In genomic region chr3:70824785-70825184, GRCh38 we compare ENCODE assay signal across 15 cellular contexts.
DNase-seq lines count a peak whose midpoint lies in the region; ATAC-seq and TF ChIP-seq lines count a peak whose summit lies in the region.
"Had no signal": no experiment of that assay in that cellular context is flagged by ENCODE, and none has a peak within 500 bp of the region (broad histone marks: within the 10 kb centered on the region; RNA-seq: fewer than 3 reads in every experiment).

No MANE protein-coding gene starts in this region.

- in situ Hi-C loops in mammary epithelial cell (cut with MboI; ENCODE audit: low sequenced_read_pairs in 2 of 2) = no loop called here

- no peak overlapping the region for H4K8ac ChIP-seq in mesenchymal stem cell (ENCODE audit: low read length)

- no peaks in the 10 kb centered on the region for H3K79me2 ChIP-seq in mammary epithelial cell (ENCODE audit: insufficient read depth, low read length)

- ATAC-seq in HG03442 (IDR thresholded peaks at IDR 0.05; ENCODE audit: unreplicated experiment) = no peak
- ATAC-seq: GM12878 had no signal

- H3K9ac ChIP-seq in mammary epithelial cell (ENCODE audit: insufficient read depth, low read length) = no peak overlapping the region
- peak overlapping the region; percentile 23 for H3K9ac ChIP-seq in mesenchymal stem cell (ENCODE audit: low read length)

- H3K4me2 ChIP-seq in mammary epithelial cell (ENCODE audit: insufficient read depth, low read depth, low read length) (no peak overlapping the region), mesenchymal stem cell (ENCODE audit: low read length, poor library complexity, severe bottlenecking) (no peak overlapping the region)

- no peak overlapping the region for H3K14ac ChIP-seq in mesenchymal stem cell (ENCODE audit: low read length in 2 of 2)

- peak; percentile 74 for DNase-seq in COLO829 (ENCODE audit: low spot score)
- DNase-seq in M059J (ENCODE audit: low read depth) = peak; percentile 83
- DNase-seq in mammary epithelial cell = peak; percentile 54
- DNase-seq in mesenchymal stem cell = peak; percentile 38
- DNase-seq in NCI-H2107 treated with DMSO at 0.1 percent for 48 hours (lab: John Stamatoyannopoulos, UW; ENCODE audit: unreplicated experiment) = no peak
- no peak for DNase-seq in mucosa of gallbladder (ENCODE audit: low spot score)
- no peak for DNase-seq in cerebellum (ENCODE audit: low spot score)
- DNase-seq: activated B cell treated with CpG ODN at 0.5 μM for 24 hours; activated T-cell treated with anti-CD3 and anti-CD28 coated beads, Interleukin-2, amount 50 U/mL, for 24 hours; CD4-positive, alpha-beta T cell; kidney; NCI-H510A treated with DMSO at 0.1 percent for 48 hours had no signal

- no peak overlapping the region for H2BK12ac ChIP-seq in mesenchymal stem cell (ENCODE audit: low read length in 2 of 2)

- H3K9me3 ChIP-seq in mammary epithelial cell (replicated peaks; ENCODE audit: insufficient read depth, low read length) (no peaks in the 10 kb centered on the region), mesenchymal stem cell (ENCODE audit: control insufficient read depth, low read length) (no peaks in the 10 kb centered on the region)
- H3K9me3 ChIP-seq: esophagus muscularis mucosa had no signal

- intact Hi-C loops in mammary epithelial cell (cut with micrococcal nuclease) = no loop called here

- H3K36me3 ChIP-seq in mammary epithelial cell (ENCODE audit: insufficient read depth, low read length) (no peaks in the 10 kb centered on the region), mesenchymal stem cell (ENCODE audit: control insufficient read depth in 1 of 2, insufficient read depth in 2 of 2, low read depth in 1 of 2, low read length in 2 of 2) (no peaks in the 10 kb centered on the region)
- H3K36me3 ChIP-seq: esophagus muscularis mucosa had no signal

- H3K18ac ChIP-seq in mesenchymal stem cell (ENCODE audit: low read depth in 1 of 2, low read length in 2 of 2) = peak overlapping the region in 1 of 2 experiments; percentile 34

- H3K23ac ChIP-seq in mesenchymal stem cell (ENCODE audit: low read length in 2 of 2) = no peak overlapping the region

- no peak overlapping the region for H2AFZ ChIP-seq in mammary epithelial cell (ENCODE audit: low read depth, low read length)
- no peak overlapping the region for H2AFZ ChIP-seq in mesenchymal stem cell (ENCODE audit: low read depth, low read length)

- 71% methylated on average over 1 of the region's 1 CpG for WGBS in mammary epithelial cell (ENCODE audit: low coverage, missing lambda C conversion rate)
- WGBS in mesenchymal stem cell = no CpG with 5 or more reads among the region's 1 CpG

- H2BK5ac ChIP-seq in mesenchymal stem cell (ENCODE audit: low read depth, low read length, poor library complexity, severe bottlenecking) = no peak overlapping the region

- dilution Hi-C loops in mammary epithelial cell (cut with HindIII; ENCODE audit: low sequenced_read_pairs) = no loop called here

- H3K27me3 ChIP-seq in mammary epithelial cell (ENCODE audit: insufficient read depth, low read length) (no peaks in the 10 kb centered on the region), mesenchymal stem cell (ENCODE audit: control insufficient read depth in 1 of 2, insufficient read depth in 1 of 2, low read length in 2 of 2) (no peaks in the 10 kb centered on the region)
- H3K27me3 ChIP-seq: esophagus muscularis mucosa had no signal

- H3K4me1 ChIP-seq in mammary epithelial cell (ENCODE audit: insufficient read depth, low read length) (no peaks in the 10 kb centered on the region), mesenchymal stem cell (ENCODE audit: control insufficient read depth, insufficient read depth, low read depth, low read length) (peaks cover 2% of the 10 kb centered on the region)

- no peak overlapping the region for H2BK120ac ChIP-seq in mesenchymal stem cell (ENCODE audit: low read depth, low read length)

- CTCF ChIA-PET in mammary epithelial cell (lab: Charles Lee; ENCODE audit: low non-redundant PET) = no interaction called here

- H4K91ac ChIP-seq in mesenchymal stem cell (ENCODE audit: low read length) = no peak overlapping the region

- no peaks in the 10 kb centered on the region for H4K20me1 ChIP-seq in mammary epithelial cell (ENCODE audit: insufficient read depth, low read length)

- H2BK15ac ChIP-seq in mesenchymal stem cell (ENCODE audit: low read depth, poor library complexity, severe bottlenecking) = no peak overlapping the region

- no TSS peak for BruUV-seq in mammary epithelial cell (replicated peaks; lab: Mats Ljungman, UMichigan)

- H3K4ac ChIP-seq in mesenchymal stem cell (ENCODE audit: low read depth in 1 of 2, low read length in 2 of 2) = no peak overlapping the region

- no peak for TF ChIP-seq CTCF in mammary epithelial cell (conservative IDR thresholded peaks at IDR 0.05 in 1 of 2, IDR thresholded peaks at IDR 0.05 in 1 of 2; ENCODE audit: extremely low read depth in 1 of 2, insufficient read depth in 1 of 2, low read depth in 1 of 2, low read length in 2 of 2)

- H3K79me1 ChIP-seq in mesenchymal stem cell (replicated peaks; ENCODE audit: low read length, poor library complexity, severe bottlenecking) = no peaks in the 10 kb centered on the region

- no peak overlapping the region for H2AK5ac ChIP-seq in mesenchymal stem cell (ENCODE audit: low read length, severe bottlenecking)

- H3K4me3 ChIP-seq in mammary epithelial cell (replicated peaks in 1 of 3; ENCODE audit: insufficient read depth in 1 of 3, low read depth in 2 of 3, low read length in 3 of 3) (no peak overlapping the region), mesenchymal stem cell (ENCODE audit: insufficient read depth in 1 of 2, low read depth in 1 of 2, low read length in 2 of 2) (no peak overlapping the region)
- H3K4me3 ChIP-seq: esophagus muscularis mucosa, GM12878 had no signal

- no peak overlapping the region for H3K27ac ChIP-seq in mammary epithelial cell (ENCODE audit: insufficient read depth, low read depth, low read length)
- no peak overlapping the region for H3K27ac ChIP-seq in mesenchymal stem cell (ENCODE audit: low read length, poor library complexity, severe bottlenecking)

Comparison
In these comparisons a context has a peak if more than half of its experiments do, and no peak if none do; other contexts are left out.
1. DNase-seq: peak in COLO829 (single experiment), M059J (single experiment), mammary epithelial cell (single experiment) and mesenchymal stem cell (single experiment); none in NCI-H2107 treated with DMSO at 0.1 percent for 48 hours (single experiment), mucosa of gallbladder (single experiment) and cerebellum (single experiment).